8 cellular contexts compared by ENCODE assay signal in genomic region chr17:57955183-57955952, GRCh38. TPM values are rescaled to one million over a fixed set of nuclear protein-coding genes. Genes with fewer than 3 reads are reported as not detected.
DNase-seq lines count a peak whose midpoint lies in the region; ATAC-seq and TF ChIP-seq lines count a peak whose summit lies in the region.

A gene with protein sequence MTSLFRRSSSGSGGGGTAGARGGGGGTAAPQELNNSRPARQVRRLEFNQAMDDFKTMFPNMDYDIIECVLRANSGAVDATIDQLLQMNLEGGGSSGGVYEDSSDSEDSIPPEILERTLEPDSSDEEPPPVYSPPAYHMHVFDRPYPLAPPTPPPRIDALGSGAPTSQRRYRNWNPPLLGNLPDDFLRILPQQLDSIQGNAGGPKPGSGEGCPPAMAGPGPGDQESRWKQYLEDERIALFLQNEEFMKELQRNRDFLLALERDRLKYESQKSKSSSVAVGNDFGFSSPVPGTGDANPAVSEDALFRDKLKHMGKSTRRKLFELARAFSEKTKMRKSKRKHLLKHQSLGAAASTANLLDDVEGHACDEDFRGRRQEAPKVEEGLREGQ (minus strand): TSS chr17:57955412. CDS start chr17:57885564, 69,848 bp downstream.

- no peaks in the 10 kb centered on the region for H3K9me3 ChIP-seq in BE2C
- no peaks in the 10 kb centered on the region for H3K9me3 ChIP-seq in right lobe of liver

- TF ChIP-seq CTCF in BE2C (IDR thresholded peaks at IDR 0.05; ENCODE audit: low read depth, low read length) (no peak), dorsolateral prefrontal cortex (IDR thresholded peaks at IDR 0.05 in 54 of 56, conservative IDR thresholded peaks at IDR 0.05 in 2 of 56; ENCODE audit: low read depth in 1 of 56, partially characterized antibody in 56 of 56) (peak in 38 of 56 donors; percentile 10 to 59 (median 44)), right lobe of liver (IDR thresholded peaks at IDR 0.05) (peak; percentile 14 to 51 (median 39))

- H3K4me1 ChIP-seq in BE2C (peaks cover 2% of the 10 kb centered on the region; the same call in 1 of the 2 replicates), right lobe of liver (peaks cover 0 to 27% (median 3%) of the 10 kb centered on the region in 4 donors)

- TF ChIP-seq POLR2A in right lobe of liver (IDR thresholded peaks at IDR 0.05), result no peak

- ATAC-seq in GM21526 (IDR thresholded peaks at IDR 0.05; ENCODE audit: low FRiP score, unreplicated experiment) (peak; percentile 41), right lobe of liver (peak; percentile 77 to 86 (median 83)), GM18502 (IDR thresholded peaks at IDR 0.05; ENCODE audit: poor library complexity, unreplicated experiment) (no peak)

- intact Hi-C loops in dorsolateral prefrontal cortex (cut with DNase I), result no loop called here
- intact Hi-C loops in right lobe of liver (cut with DNase I), result no loop called here

- DNase-seq in BE2C (peak; percentile 89), NCI-H2171 treated with DMSO at 0.1 percent for 48 hours (lab: John Stamatoyannopoulos, UW) (peak; percentile 59), dorsolateral prefrontal cortex (peak; percentile 64 to 88 (median 74)), right lobe of liver (peak; percentile 84 to 86 (median 84))
- peak; percentile 29 to 44 for DNase-seq in activated CD4-positive, alpha-beta T cell treated with anti-CD3 and anti-CD28 coated beads, Interleukin-2, amount 50 U/mL, for 24 hours (ENCODE audit: low read depth in 1 of 2, low spot score in 1 of 2)
- peak; percentile 70 for DNase-seq in stimulated activated CD4-positive, alpha-beta T cell treated with anti-CD3 and anti-CD28 coated beads, Interleukin-4, amount 100 ng/mL, for 24 hours

- peaks cover 4% of the 10 kb centered on the region for H3K27me3 ChIP-seq in BE2C
- H3K27me3 ChIP-seq in dorsolateral prefrontal cortex, result no peaks in the 10 kb centered on the region
- H3K27me3 ChIP-seq in right lobe of liver, result no peaks in the 10 kb centered on the region

- no peaks in the 10 kb centered on the region for H3K36me3 ChIP-seq in BE2C
- H3K36me3 ChIP-seq in right lobe of liver, result no peaks in the 10 kb centered on the region

- H3K4me3 ChIP-seq in BE2C (ENCODE audit: low read depth, low read length) (peak within 1 kb of the TSS; percentile 65), dorsolateral prefrontal cortex (peak within 1 kb of the TSS; percentile 66 to 96 (median 83)), right lobe of liver (peak within 1 kb of the TSS; percentile 59 to 67 (median 66))

- WGBS in right lobe of liver (ENCODE audit: insufficient coverage, low coverage, low lambda C conversion rate, missing lambda C conversion rate), result 0% methylated on average over 18 of the region's 79 CpGs

- H3K27ac ChIP-seq in dorsolateral prefrontal cortex, result peak within 1 kb of the TSS; percentile 82 to 100 (median 99)
- peak within 1 kb of the TSS; percentile 69 to 88 (median 84) for H3K27ac ChIP-seq in right lobe of liver

RNA-seq across cellular contexts. Expression of the gene that starts here (rescaled TPM):
- 19.9 TPM for polyA plus RNA-seq in BE2C (2012; ENCODE audit: insufficient read depth, insufficient read length, low read depth)
- total RNA-seq in dorsolateral prefrontal cortex (100 to 1,000 TPM in 1 of 120 experiments, 10 to 100 TPM in 119; 17.3 to 105 (median 33.6) TPM), right lobe of liver (1 to 10 TPM; 4.0 to 8.5 (median 5.5) TPM)

Comparison
In these comparisons a context has a peak if more than half of its experiments do, and no peak if none do; other contexts are left out.
1. DNase-seq: peak in every context shown above with its lines; median percentile 89 in BE2C; 84 in right lobe of liver; 74 in dorsolateral prefrontal cortex; 70 in stimulated activated CD4-positive, alpha-beta T cell treated with anti-CD3 and anti-CD28 coated beads, Interleukin-4, amount 100 ng/mL, for 24 hours; 59 in NCI-H2171 treated with DMSO at 0.1 percent for 48 hours; 36 in activated CD4-positive, alpha-beta T cell treated with anti-CD3 and anti-CD28 coated beads, Interleukin-2, amount 50 U/mL, for 24 hours.